ENCODE assay signal across 1 cellular context in the genomic region with DNA sequence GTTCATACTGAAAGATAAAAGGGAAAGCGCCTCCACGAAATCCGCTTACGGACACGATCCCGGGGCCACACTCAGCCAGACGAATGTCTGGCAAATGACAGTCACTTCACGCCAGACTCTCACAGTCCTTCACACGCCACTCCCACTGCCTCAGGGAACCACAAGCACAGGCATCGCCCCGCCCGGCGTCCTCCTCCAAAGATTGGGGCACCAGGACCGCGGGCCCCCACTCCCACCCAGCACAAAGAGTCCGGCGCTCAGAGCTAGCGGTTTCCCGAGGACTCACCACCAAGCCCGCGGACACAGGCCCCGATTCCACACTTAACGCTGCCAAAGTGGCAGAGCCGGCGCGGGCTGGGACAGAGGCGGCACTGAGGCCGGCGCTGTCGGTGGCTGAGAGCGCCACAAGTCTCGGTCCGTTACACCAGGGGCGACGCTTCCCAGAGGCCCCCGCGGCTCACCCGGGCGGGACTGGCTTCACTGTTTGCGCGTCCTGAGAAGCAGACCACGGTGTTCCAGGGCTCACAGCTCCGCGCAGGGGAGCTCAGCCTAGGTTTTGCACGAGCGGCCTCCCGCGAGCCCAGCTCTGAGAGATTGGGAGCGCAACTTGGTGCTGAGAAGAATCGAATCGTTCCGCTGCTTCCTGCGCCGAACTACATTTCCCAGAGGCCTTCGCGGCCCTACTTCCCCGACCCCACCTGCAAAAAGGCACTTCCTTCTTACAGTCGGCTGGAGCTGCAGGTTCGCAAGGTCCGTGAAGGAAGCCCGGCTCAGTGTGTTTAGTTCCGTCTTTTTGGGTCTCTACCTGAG.
TF ChIP-seq lines count a peak whose summit lies in the region.

Gene ZNF569 (minus strand): TSS at position 647 of the 810 bp plus-strand sequence. CDS start 22,523 bp downstream, outside the sequence.

TF ChIP-seq in HepG2, 621 proteins besides CTCF, POLR2A, EP300 and RAD21 (continued from another document and continues in another):
- TF ChIP-seq ZNF792 (CRISPR knock-in tag; IDR thresholded peaks at IDR 0.05) (peak; percentile 54; the same call in 1 of the 2 replicates), ZNF235 (CRISPR knock-in tag; IDR thresholded peaks at IDR 0.05; ENCODE audit: borderline replicate concordance) (peak; percentile 86; the same call in 1 of the 2 replicates), ZMAT5 (CRISPR knock-in tag; IDR thresholded peaks at IDR 0.05; ENCODE audit: borderline replicate concordance, low read depth) (peak; percentile 84; the same call in 1 of the 2 replicates), RBAK (CRISPR knock-in tag; IDR thresholded peaks at IDR 0.05) (0 out of 2 replicates have a peak, but pooled peaks have one; percentile 58), ZNF672 (CRISPR knock-in tag; IDR thresholded peaks at IDR 0.05) (no peak), CHD2 (IDR thresholded peaks at IDR 0.05; ENCODE audit: low read depth, low read length) (peak; percentile 70), ATF4 (CRISPR knock-in tag; IDR thresholded peaks at IDR 0.05) (peak in 1 of 2 experiments; percentile 39; a peak in 1 of 4 replicates), NFYB (CRISPR knock-in tag; IDR thresholded peaks at IDR 0.05) (0 out of 2 replicates have a peak, but pooled peaks have one; percentile 17), ZNF782 (CRISPR knock-in tag; IDR thresholded peaks at IDR 0.05; ENCODE audit: borderline replicate concordance) (no peak), ZBTB26 (CRISPR knock-in tag; IDR thresholded peaks at IDR 0.05; ENCODE audit: borderline replicate concordance) (peak; percentile 66; the same call in 1 of the 2 replicates), CENPBD1 (CRISPR knock-in tag; IDR thresholded peaks at IDR 0.05; ENCODE audit: borderline replicate concordance, low read depth) (no peak; the same call in 1 of the 2 replicates), SAP130 (CRISPR knock-in tag; IDR thresholded peaks at IDR 0.05; ENCODE audit: low read depth) (peak; percentile 94), HNRNPLL (IDR thresholded peaks at IDR 0.05; ENCODE audit: low read depth, low read length, poor library complexity, severe bottlenecking) (peak; percentile 73), HOXA3 (CRISPR knock-in tag; IDR thresholded peaks at IDR 0.05) (peak; percentile 92), SAFB2 (CRISPR knock-in tag; IDR thresholded peaks at IDR 0.05; ENCODE audit: borderline replicate concordance, low read depth) (no peak), TARDBP (CRISPR knock-in tag; IDR thresholded peaks at IDR 0.05) (peak; percentile 91), ZBTB40 (IDR thresholded peaks at IDR 0.05) (peak; percentile 77), ZBTB40 (CRISPR knock-in tag; IDR thresholded peaks at IDR 0.05) (peak; percentile 88), ZNF44 (CRISPR knock-in tag; IDR thresholded peaks at IDR 0.05) (peak; percentile 42; the same call in 1 of the 2 replicates), PCBP1 (IDR thresholded peaks at IDR 0.05; ENCODE audit: borderline replicate concordance, low read depth, low read length) (peak; percentile 89; the same call in 1 of the 2 replicates), RXRA (CRISPR knock-in tag; IDR thresholded peaks at IDR 0.05) (peak; percentile 40; the same call in 1 of the 2 replicates), SYNCRIP (IDR thresholded peaks at IDR 0.05; ENCODE audit: insufficient read depth, low read depth, low read length) (no peak), SNAI1 (CRISPR knock-in tag; IDR thresholded peaks at IDR 0.05; ENCODE audit: borderline replicate concordance) (peak; percentile 69; the same call in 1 of the 2 replicates), ZNF383 (CRISPR knock-in tag; IDR thresholded peaks at IDR 0.05; ENCODE audit: borderline replicate concordance) (no peak), HNF4G (IDR thresholded peaks at IDR 0.05; ENCODE audit: borderline replicate concordance, low read depth, low read length) (peak; percentile 13; the same call in 1 of the 2 replicates), HNF4G (CRISPR knock-in tag; IDR thresholded peaks at IDR 0.05; ENCODE audit: borderline replicate concordance, low read depth) (no peak), HMGA1 (CRISPR knock-in tag; conservative IDR thresholded peaks at IDR 0.05) (no peak), ZNF891 (CRISPR knock-in tag; IDR thresholded peaks at IDR 0.05) (peak; percentile 46; the same call in 1 of the 2 replicates), TGIF2 (CRISPR knock-in tag; IDR thresholded peaks at IDR 0.05) (peak; percentile 83; the same call in 1 of the 2 replicates), ISL2 (CRISPR knock-in tag; IDR thresholded peaks at IDR 0.05) (peak; percentile 37; the same call in 1 of the 2 replicates), HOXA9 (CRISPR knock-in tag; IDR thresholded peaks at IDR 0.05; ENCODE audit: borderline replicate concordance) (no peak), ZNF615 (CRISPR knock-in tag; IDR thresholded peaks at IDR 0.05; ENCODE audit: borderline replicate concordance) (no peak), ETV5 (CRISPR knock-in tag; IDR thresholded peaks at IDR 0.05; ENCODE audit: borderline replicate concordance) (peak; percentile 38; the same call in 1 of the 2 replicates), HDAC6 (IDR thresholded peaks at IDR 0.05; ENCODE audit: low read depth, low read length) (no peak), MTA1 (CRISPR knock-in tag; IDR thresholded peaks at IDR 0.05; ENCODE audit: borderline replicate concordance) (no peak), KLF16 (CRISPR knock-in tag; IDR thresholded peaks at IDR 0.05) (peak in 1 of 2 experiments; percentile 65; a peak in 2 of 4 replicates)
- TF ChIP-seq, protein P1, sequence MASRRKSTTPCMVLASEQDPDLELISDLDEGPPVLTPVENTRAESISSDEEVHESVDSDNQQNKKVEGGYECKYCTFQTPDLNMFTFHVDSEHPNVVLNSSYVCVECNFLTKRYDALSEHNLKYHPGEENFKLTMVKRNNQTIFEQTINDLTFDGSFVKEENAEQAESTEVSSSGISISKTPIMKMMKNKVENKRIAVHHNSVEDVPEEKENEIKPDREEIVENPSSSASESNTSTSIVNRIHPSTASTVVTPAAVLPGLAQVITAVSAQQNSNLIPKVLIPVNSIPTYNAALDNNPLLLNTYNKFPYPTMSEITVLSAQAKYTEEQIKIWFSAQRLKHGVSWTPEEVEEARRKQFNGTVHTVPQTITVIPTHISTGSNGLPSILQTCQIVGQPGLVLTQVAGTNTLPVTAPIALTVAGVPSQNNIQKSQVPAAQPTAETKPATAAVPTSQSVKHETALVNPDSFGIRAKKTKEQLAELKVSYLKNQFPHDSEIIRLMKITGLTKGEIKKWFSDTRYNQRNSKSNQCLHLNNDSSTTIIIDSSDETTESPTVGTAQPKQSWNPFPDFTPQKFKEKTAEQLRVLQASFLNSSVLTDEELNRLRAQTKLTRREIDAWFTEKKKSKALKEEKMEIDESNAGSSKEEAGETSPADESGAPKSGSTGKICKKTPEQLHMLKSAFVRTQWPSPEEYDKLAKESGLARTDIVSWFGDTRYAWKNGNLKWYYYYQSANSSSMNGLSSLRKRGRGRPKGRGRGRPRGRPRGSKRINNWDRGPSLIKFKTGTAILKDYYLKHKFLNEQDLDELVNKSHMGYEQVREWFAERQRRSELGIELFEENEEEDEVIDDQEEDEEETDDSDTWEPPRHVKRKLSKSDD (CRISPR knock-in tag; IDR thresholded peaks at IDR 0.05; ENCODE audit: low read depth), result peak; percentile 78; the same call in 1 of the 2 replicates
- TF ChIP-seq, protein P2, sequence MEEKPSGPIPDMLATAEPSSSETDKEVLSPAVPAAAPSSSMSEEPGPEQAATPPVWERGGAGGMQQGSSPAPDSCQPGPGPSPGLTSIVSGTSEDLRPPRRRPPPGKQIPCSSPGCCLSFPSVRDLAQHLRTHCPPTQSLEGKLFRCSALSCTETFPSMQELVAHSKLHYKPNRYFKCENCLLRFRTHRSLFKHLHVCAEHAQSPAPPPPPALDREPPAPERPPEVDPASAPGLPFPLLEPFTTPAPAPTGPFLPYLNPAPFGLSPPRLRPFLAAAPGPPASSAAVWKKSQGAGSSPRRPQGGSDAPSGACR (CRISPR knock-in tag; IDR thresholded peaks at IDR 0.05), result 0 out of 2 replicates have a peak, but pooled peaks have one; percentile 28
- TF ChIP-seq, protein P3, sequence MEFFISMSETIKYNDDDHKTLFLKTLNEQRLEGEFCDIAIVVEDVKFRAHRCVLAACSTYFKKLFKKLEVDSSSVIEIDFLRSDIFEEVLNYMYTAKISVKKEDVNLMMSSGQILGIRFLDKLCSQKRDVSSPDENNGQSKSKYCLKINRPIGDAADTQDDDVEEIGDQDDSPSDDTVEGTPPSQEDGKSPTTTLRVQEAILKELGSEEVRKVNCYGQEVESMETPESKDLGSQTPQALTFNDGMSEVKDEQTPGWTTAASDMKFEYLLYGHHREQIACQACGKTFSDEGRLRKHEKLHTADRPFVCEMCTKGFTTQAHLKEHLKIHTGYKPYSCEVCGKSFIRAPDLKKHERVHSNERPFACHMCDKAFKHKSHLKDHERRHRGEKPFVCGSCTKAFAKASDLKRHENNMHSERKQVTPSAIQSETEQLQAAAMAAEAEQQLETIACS (CRISPR knock-in tag; IDR thresholded peaks at IDR 0.05), result no peak
